ENCODE assay signal across 17 cellular contexts in genomic region chr6:91298543-91299145, GRCh38.
"Had no signal": no experiment of that assay in that cellular context is flagged by ENCODE, and none has a peak within 500 bp of the region (broad histone marks: within the 10 kb centered on the region; RNA-seq: fewer than 3 reads in every experiment).

No MANE protein-coding gene starts in this region.

- H3K27ac ChIP-seq: coronary artery, SK-N-MC, skin epidermis had no signal

- H3K4me1 Mint-ChIP-seq: activated naive CD4-positive, alpha-beta T cell treated with anti-CD3 and anti-CD28 coated beads, Interleukin-2, amount 10 ng/mL, durations not matched to agents 7 days and 5 days; memory B cell had no signal

- H3K9me3 ChIP-seq: ascending aorta had no signal

- H3K27me3 ChIP-seq: ascending aorta had no signal

- H3K4me1 ChIP-seq: ascending aorta had no signal

- H3K27ac Mint-ChIP-seq: activated naive CD4-positive, alpha-beta T cell treated with anti-CD3 and anti-CD28 coated beads, Interleukin-2, amount 10 ng/mL, durations not matched to agents 7 days and 5 days; activated T-helper 2 cell treated with anti-CD3 and anti-CD28 coated beads, Interferon-gamma antibody, Interleukin-2, Interleukin-4, amounts not matched to agents 10 μg/mL and 5 μg/mL and 100 μg/mL, durations not matched to agents 14 hours and 24 hours and 36 hours; memory B cell; natural killer cell treated with Interleukin-12 subunit alpha and Interleukin-12 subunit beta and Interleukin-15 and Interleukin-18, amount 100 ng/mL, for 72 hours had no signal

- H3K27me3 Mint-ChIP-seq: activated naive CD4-positive, alpha-beta T cell treated with anti-CD3 and anti-CD28 coated beads, Interleukin-2, amount 10 ng/mL, durations not matched to agents 7 days and 5 days; memory B cell; natural killer cell treated with Interleukin-12 subunit alpha and Interleukin-12 subunit beta and Interleukin-15 and Interleukin-18, amount 100 ng/mL, for 72 hours had no signal

- H3K36me3 ChIP-seq: ascending aorta had no signal

- H3K4me3 ChIP-seq: ascending aorta, coronary artery, SK-N-MC, skin epidermis had no signal

- DNase-seq: activated naive CD4-positive, alpha-beta T cell treated with anti-CD3 and anti-CD28 coated beads, Interleukin-2, amount 10 ng/mL, durations not matched to agents 7 days and 5 days; activated T-cell treated with anti-CD3 and anti-CD28 coated beads for 4 hours; central memory CD4-positive, alpha-beta T cell; effector CD8-positive, alpha-beta T cell; foreskin melanocyte; nucleus accumbens; stimulated activated CD4-positive, alpha-beta T cell treated with anti-CD3 and anti-CD28 coated beads, Interleukin-4, amount 100 ng/mL, for 24 hours; stimulated activated naive CD4-positive, alpha-beta T cell treated with Interleukin-2 at 50 U/mL for 16 hours; substantia nigra; trophoblast cell had no signal

- H3K36me3 Mint-ChIP-seq: activated naive CD4-positive, alpha-beta T cell treated with anti-CD3 and anti-CD28 coated beads, Interleukin-2, amount 10 ng/mL, durations not matched to agents 7 days and 5 days; memory B cell; natural killer cell treated with Interleukin-12 subunit alpha and Interleukin-12 subunit beta and Interleukin-15 and Interleukin-18, amount 100 ng/mL, for 72 hours had no signal

- H3K9me3 Mint-ChIP-seq: activated naive CD4-positive, alpha-beta T cell treated with anti-CD3 and anti-CD28 coated beads, Interleukin-2, amount 10 ng/mL, durations not matched to agents 7 days and 5 days; activated T-helper 2 cell treated with anti-CD3 and anti-CD28 coated beads, Interferon-gamma antibody, Interleukin-2, Interleukin-4, amounts not matched to agents 10 μg/mL and 5 μg/mL and 100 μg/mL, durations not matched to agents 14 hours and 24 hours and 36 hours; memory B cell; natural killer cell treated with Interleukin-12 subunit alpha and Interleukin-12 subunit beta and Interleukin-15 and Interleukin-18, amount 100 ng/mL, for 72 hours had no signal

- H3K4me3 Mint-ChIP-seq: activated naive CD4-positive, alpha-beta T cell treated with anti-CD3 and anti-CD28 coated beads, Interleukin-2, amount 10 ng/mL, durations not matched to agents 7 days and 5 days; memory B cell; natural killer cell treated with Interleukin-12 subunit alpha and Interleukin-12 subunit beta and Interleukin-15 and Interleukin-18, amount 100 ng/mL, for 72 hours had no signal
